1 cellular context compared by ENCODE assay signal in genomic region chr5:132480546-132481242, GRCh38.
TF ChIP-seq lines count a peak whose summit lies in the region.

No MANE protein-coding gene starts in this region.

TF ChIP-seq in GM12878, 131 proteins besides CTCF, POLR2A, EP300 and RAD21 (continued from another document):
- TF ChIP-seq BCL3 (IDR thresholded peaks at IDR 0.05; ENCODE audit: borderline replicate concordance, insufficient read depth, low read depth, low read length, poor library complexity, severe bottlenecking), result peak; percentile 47
- TF ChIP-seq POLR2AphosphoS2 (IDR thresholded peaks at IDR 0.05; ENCODE audit: low read depth, low read length), result peak; percentile 86
- 0 out of 2 replicates have a peak, but pooled peaks have one; percentile 6 for TF ChIP-seq CREB1 (IDR thresholded peaks at IDR 0.05; ENCODE audit: low read depth)
- TF ChIP-seq ZNF207 (IDR thresholded peaks at IDR 0.05; ENCODE audit: borderline replicate concordance), result no peak
- TF ChIP-seq PML (IDR thresholded peaks at IDR 0.05; ENCODE audit: low read length), result 0 out of 2 replicates have a peak, but pooled peaks have one; percentile 63
- no peak for TF ChIP-seq KAT2A (conservative IDR thresholded peaks at IDR 0.05; ENCODE audit: control insufficient read depth, low read depth, low read length)
- no peak for TF ChIP-seq MTA2 (IDR thresholded peaks at IDR 0.05; ENCODE audit: low read depth)
- no peak for TF ChIP-seq RUNX3 (IDR thresholded peaks at IDR 0.05; ENCODE audit: low read length)
- TF ChIP-seq ATF2 (IDR thresholded peaks at IDR 0.05; ENCODE audit: low read length), result 0 out of 2 replicates have a peak, but pooled peaks have one; percentile 10
- TF ChIP-seq EGR1 (IDR thresholded peaks at IDR 0.05; ENCODE audit: borderline replicate concordance in 1 of 2, low read depth in 2 of 2, low read length in 2 of 2), result no peak
- TF ChIP-seq TBL1XR1 (IDR thresholded peaks at IDR 0.05; ENCODE audit: low read depth, low read length), result no peak
- TF ChIP-seq TCF3 (IDR thresholded peaks at IDR 0.05; ENCODE audit: borderline replicate concordance, insufficient read depth, low read depth, low read length), result no peak
- no peak for TF ChIP-seq ZBTB33 (IDR thresholded peaks at IDR 0.05)
- TF ChIP-seq TCF7 (IDR thresholded peaks at IDR 0.05; ENCODE audit: borderline replicate concordance), result no peak
- TF ChIP-seq NFYA (IDR thresholded peaks at IDR 0.05; ENCODE audit: borderline replicate concordance, low read depth, low read length), result no peak
- TF ChIP-seq NR2C1 (IDR thresholded peaks at IDR 0.05), result no peak
- TF ChIP-seq ZNF592 (IDR thresholded peaks at IDR 0.05), result no peak
- no peak for TF ChIP-seq CUX1 (IDR thresholded peaks at IDR 0.05; ENCODE audit: insufficient replicate concordance, low read depth, low read length)
- 0 out of 2 replicates have a peak, but pooled peaks have one; percentile 15 for TF ChIP-seq CBFB (IDR thresholded peaks at IDR 0.05; ENCODE audit: low read depth)
- 0 out of 2 replicates have a peak, but pooled peaks have one; percentile 17 for TF ChIP-seq FOXM1 (IDR thresholded peaks at IDR 0.05; ENCODE audit: low read depth, low read length)
- TF ChIP-seq BCL11A (IDR thresholded peaks at IDR 0.05; ENCODE audit: low read depth, low read length), result no peak
- TF ChIP-seq HDAC2 (IDR thresholded peaks at IDR 0.05), result no peak
- TF ChIP-seq ZBED1 (IDR thresholded peaks at IDR 0.05; ENCODE audit: borderline replicate concordance), result peak; percentile 41; the same call in 1 of the 2 replicates
- TF ChIP-seq POLR2AphosphoS5 (IDR thresholded peaks at IDR 0.05; ENCODE audit: low read length), result no peak; the same call in 1 of the 2 replicates
- 0 out of 2 replicates have a peak, but pooled peaks have one; percentile 7 for TF ChIP-seq NFIC (IDR thresholded peaks at IDR 0.05; ENCODE audit: low read depth, low read length)
- no peak for TF ChIP-seq DPF2 (IDR thresholded peaks at IDR 0.05)
- TF ChIP-seq HCFC1 (IDR thresholded peaks at IDR 0.05; ENCODE audit: low read length), result no peak
- TF ChIP-seq RBBP5 (conservative IDR thresholded peaks at IDR 0.05), result no peak
- TF ChIP-seq NBN (IDR thresholded peaks at IDR 0.05), result no peak
- no peak for TF ChIP-seq STAT3 (IDR thresholded peaks at IDR 0.05; ENCODE audit: low read depth, low read length)
- no peak for TF ChIP-seq PRDM15 (CRISPR knock-in tag; IDR thresholded peaks at IDR 0.05)
- TF ChIP-seq ZNF384 (IDR thresholded peaks at IDR 0.05; ENCODE audit: borderline replicate concordance, low read depth, low read length), result no peak
